Comparison of ENCODE assay signal across 9 cellular contexts in genomic region chr21:29175408-29176147, GRCh38. TPM values are rescaled to one million over a fixed set of nuclear protein-coding genes. Genes with fewer than 3 reads are reported as not detected.
DNase-seq lines count a peak whose midpoint lies in the region; ATAC-seq and TF ChIP-seq lines count a peak whose summit lies in the region.
"Had no signal": no experiment of that assay in that cellular context is flagged by ENCODE, and none has a peak within 500 bp of the region (broad histone marks: within the 10 kb centered on the region; RNA-seq: fewer than 3 reads in every experiment).

No MANE protein-coding gene starts in this region.

- H3K4me1 Mint-ChIP-seq in naive thymus-derived CD4-positive, alpha-beta T cell, result peaks cover 0 to 20% (median 5%) of the 10 kb centered on the region in 7 donors
- H3K4me1 Mint-ChIP-seq in activated T-helper 2 cell treated with anti-CD3 and anti-CD28 coated beads, Interferon-gamma antibody, Interleukin-2, Interleukin-4, amounts not matched to agents 10 μg/mL and 5 μg/mL and 100 μg/mL, durations not matched to agents 14 hours and 24 hours and 36 hours (ENCODE audit: low read depth), result peaks cover 8% of the 10 kb centered on the region

- CTCF ChIA-PET in naive thymus-derived CD4-positive, alpha-beta T cell (lab: Charles Lee), result no interaction called here

- no peaks in the 10 kb centered on the region for H3K27me3 ChIP-seq in naive thymus-derived CD4-positive, alpha-beta T cell (ENCODE audit: control insufficient read depth in 2 of 2, insufficient read depth in 2 of 2, low read length in 2 of 2)

- H3K27ac ChIP-seq in naive thymus-derived CD4-positive, alpha-beta T cell (ENCODE audit: low read depth, low read length), result no peak overlapping the region

- H3K36me3 Mint-ChIP-seq in naive thymus-derived CD4-positive, alpha-beta T cell, result peaks cover 0 to 14% (median 4%) of the 10 kb centered on the region in 5 donors
- H3K36me3 Mint-ChIP-seq in activated T-helper 2 cell treated with anti-CD3 and anti-CD28 coated beads, Interferon-gamma antibody, Interleukin-2, Interleukin-4, amounts not matched to agents 10 μg/mL and 5 μg/mL and 100 μg/mL, durations not matched to agents 14 hours and 24 hours and 36 hours (ENCODE audit: low read depth), result peaks cover 3% of the 10 kb centered on the region

- H3K4me1 ChIP-seq in mucosa of descending colon (ENCODE audit: low read depth), result peaks cover 29% of the 10 kb centered on the region
- no peaks in the 10 kb centered on the region for H3K4me1 ChIP-seq in naive thymus-derived CD4-positive, alpha-beta T cell (ENCODE audit: control insufficient read depth in 2 of 2, insufficient read depth in 2 of 2, low read length in 2 of 2)

- no peak overlapping the region for H3K4me3 Mint-ChIP-seq in naive thymus-derived CD4-positive, alpha-beta T cell
- H3K4me3 Mint-ChIP-seq in activated T-helper 2 cell treated with anti-CD3 and anti-CD28 coated beads, Interferon-gamma antibody, Interleukin-2, Interleukin-4, amounts not matched to agents 10 μg/mL and 5 μg/mL and 100 μg/mL, durations not matched to agents 14 hours and 24 hours and 36 hours (ENCODE audit: low read depth), result no peak overlapping the region
- H3K4me3 Mint-ChIP-seq: activated naive CD4-positive, alpha-beta T cell treated with anti-CD3 and anti-CD28 coated beads, Interleukin-2, amount 10 ng/mL, durations not matched to agents 7 days and 5 days had no signal

- POLR2A ChIA-PET in naive thymus-derived CD4-positive, alpha-beta T cell (lab: Charles Lee), result interaction anchor here (0.6 to 0.8 kb wide), 2 partner anchors 13 to 98 kb away, joined by 3 read pairs; no protein-coding TSS in a partner anchor

- DNase-seq in COR-L47 (lab: John Stamatoyannopoulos, UW), result peak; percentile 51
- DNase-seq in NCI-H1092 (lab: John Stamatoyannopoulos, UW), result peak; percentile 6
- peak; percentile 95 for DNase-seq in choroid plexus epithelial cell (ENCODE audit: low read depth)
- peak in 1 of 3 donors; percentile 31 for DNase-seq in mucosa of descending colon
- DNase-seq in naive thymus-derived CD4-positive, alpha-beta T cell, result no peak
- no peak for DNase-seq in Kasumi-1 (lab: John Stamatoyannopoulos, UW)
- DNase-seq in activated T-helper 2 cell treated with anti-CD3 and anti-CD28 coated beads, Interferon-gamma antibody, Interleukin-2, Interleukin-4, amounts not matched to agents 10 μg/mL and 5 μg/mL and 100 μg/mL, durations not matched to agents 14 hours and 24 hours and 36 hours (ENCODE audit: low spot score), result no peak
- DNase-seq: activated naive CD4-positive, alpha-beta T cell treated with anti-CD3 and anti-CD28 coated beads, Interleukin-2, amount 10 ng/mL, durations not matched to agents 7 days and 5 days had no signal

- H3K9me3 ChIP-seq in mucosa of descending colon, result no peaks in the 10 kb centered on the region
- H3K9me3 ChIP-seq in naive thymus-derived CD4-positive, alpha-beta T cell (ENCODE audit: control insufficient read depth in 2 of 3, low read length in 3 of 3), result no peaks in the 10 kb centered on the region

- peak overlapping the region in 1 of 9 donors; percentile 12 for H3K27ac Mint-ChIP-seq in naive thymus-derived CD4-positive, alpha-beta T cell
- no peak overlapping the region for H3K27ac Mint-ChIP-seq in activated T-helper 2 cell treated with anti-CD3 and anti-CD28 coated beads, Interferon-gamma antibody, Interleukin-2, Interleukin-4, amounts not matched to agents 10 μg/mL and 5 μg/mL and 100 μg/mL, durations not matched to agents 14 hours and 24 hours and 36 hours
- H3K27ac Mint-ChIP-seq: activated naive CD4-positive, alpha-beta T cell treated with anti-CD3 and anti-CD28 coated beads, Interleukin-2, amount 10 ng/mL, durations not matched to agents 7 days and 5 days had no signal

- H3K9me3 Mint-ChIP-seq in naive thymus-derived CD4-positive, alpha-beta T cell, result no peaks in the 10 kb centered on the region
- H3K9me3 Mint-ChIP-seq in activated T-helper 2 cell treated with anti-CD3 and anti-CD28 coated beads, Interferon-gamma antibody, Interleukin-2, Interleukin-4, amounts not matched to agents 10 μg/mL and 5 μg/mL and 100 μg/mL, durations not matched to agents 14 hours and 24 hours and 36 hours, result no peaks in the 10 kb centered on the region
- H3K9me3 Mint-ChIP-seq: activated naive CD4-positive, alpha-beta T cell treated with anti-CD3 and anti-CD28 coated beads, Interleukin-2, amount 10 ng/mL, durations not matched to agents 7 days and 5 days had no signal

- no peak overlapping the region for H3K4me3 ChIP-seq in choroid plexus epithelial cell (ENCODE audit: low read depth, low read length)
- H3K4me3 ChIP-seq in mucosa of descending colon, result no peak overlapping the region
- H3K4me3 ChIP-seq in naive thymus-derived CD4-positive, alpha-beta T cell (ENCODE audit: low read length), result no peak overlapping the region

- no peak for TF ChIP-seq CTCF in choroid plexus epithelial cell (conservative IDR thresholded peaks at IDR 0.05; ENCODE audit: low read depth, low read length)
- no peak for TF ChIP-seq CTCF in mucosa of descending colon (IDR thresholded peaks at IDR 0.05)

- no peaks in the 10 kb centered on the region for H3K27me3 Mint-ChIP-seq in naive thymus-derived CD4-positive, alpha-beta T cell
- H3K27me3 Mint-ChIP-seq in activated T-helper 2 cell treated with anti-CD3 and anti-CD28 coated beads, Interferon-gamma antibody, Interleukin-2, Interleukin-4, amounts not matched to agents 10 μg/mL and 5 μg/mL and 100 μg/mL, durations not matched to agents 14 hours and 24 hours and 36 hours (ENCODE audit: low read depth), result no peaks in the 10 kb centered on the region

- H3K36me3 ChIP-seq in mucosa of descending colon (ENCODE audit: low read depth), result no peaks in the 10 kb centered on the region
- no peaks in the 10 kb centered on the region for H3K36me3 ChIP-seq in naive thymus-derived CD4-positive, alpha-beta T cell (ENCODE audit: control insufficient read depth in 2 of 3, insufficient read depth in 3 of 3, low read length in 3 of 3)

- peak; percentile 31 for ATAC-seq in mucosa of descending colon
- no peak for ATAC-seq in naive thymus-derived CD4-positive, alpha-beta T cell
- ATAC-seq in HG02938 (IDR thresholded peaks at IDR 0.05; ENCODE audit: unreplicated experiment), result no peak

- intact Hi-C loops in mucosa of descending colon (cut with DNase I, micrococcal nuclease), result no loop called here
- intact Hi-C loops in naive thymus-derived CD4-positive, alpha-beta T cell (cut with micrococcal nuclease), result no loop called here
- intact Hi-C loops in activated T-helper 2 cell treated with anti-CD3 and anti-CD28 coated beads, Interferon-gamma antibody, Interleukin-2, Interleukin-4, amounts not matched to agents 10 μg/mL and 5 μg/mL and 100 μg/mL, durations not matched to agents 14 hours and 24 hours and 36 hours (cut with micrococcal nuclease), result no loop called here

RNA-seq across cellular contexts. Expression of gene MAP3K7CL, which starts 45.1 kb away (rescaled TPM):
- 1 to 10 TPM; 2.2 to 7.9 (median 4.3) TPM for total RNA-seq in mucosa of descending colon
- total RNA-seq in naive thymus-derived CD4-positive, alpha-beta T cell, result 10 to 100 TPM in 2 of 5 experiments, 1 to 10 TPM in 3; 2.7 to 11.6 (median 7.1) TPM
- polyA plus RNA-seq in naive thymus-derived CD4-positive, alpha-beta T cell, result 1 to 10 TPM; 5.9 to 6.8 TPM
- total RNA-seq in activated T-helper 2 cell treated with anti-CD3 and anti-CD28 coated beads, Interferon-gamma antibody, Interleukin-2, Interleukin-4, amounts not matched to agents 10 μg/mL and 5 μg/mL and 100 μg/mL, durations not matched to agents 14 hours and 24 hours and 36 hours, result 3.3 and 3.9 TPM in 2 replicates

Comparison
In these comparisons a context has a peak if more than half of its experiments do, and no peak if none do; other contexts are left out.
1. DNase-seq: peak in COR-L47 (single experiment), NCI-H1092 (single experiment) and choroid plexus epithelial cell (single experiment); none in naive thymus-derived CD4-positive, alpha-beta T cell (0 of 9), Kasumi-1 (0 of 2) and activated T-helper 2 cell treated with anti-CD3 and anti-CD28 coated beads, Interferon-gamma antibody, Interleukin-2, Interleukin-4, amounts not matched to agents 10 μg/mL and 5 μg/mL and 100 μg/mL, durations not matched to agents 14 hours and 24 hours and 36 hours (single experiment).